Comparison of ENCODE assay signal across 30 cellular contexts in the genomic region with DNA sequence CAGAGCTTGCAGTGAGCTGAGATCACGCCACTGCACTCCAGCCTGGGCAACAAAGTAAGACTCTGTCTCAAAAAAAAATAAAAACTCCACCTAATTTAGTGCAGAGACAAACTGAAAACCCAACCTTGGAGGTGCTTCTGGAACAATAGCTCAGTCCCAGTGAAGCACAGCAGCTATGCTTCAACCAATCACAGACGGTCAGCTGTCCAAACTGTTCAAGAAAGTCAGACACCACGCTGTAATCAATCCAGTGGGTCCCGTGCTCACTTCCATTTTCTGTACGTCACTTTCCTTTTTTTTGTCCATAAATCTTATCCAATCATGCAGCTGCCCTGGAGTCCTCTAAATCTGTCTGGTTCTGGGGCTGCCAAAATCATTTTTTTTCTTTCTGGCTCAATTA.
"Had no signal": no experiment of that assay in that cellular context is flagged by ENCODE, and none has a peak within 500 bp of the region (broad histone marks: within the 10 kb centered on the region; RNA-seq: fewer than 3 reads in every experiment).

No MANE protein-coding gene starts in this region.

- H3K9ac ChIP-seq: KMS-11 had no signal

- H3K4me1 Mint-ChIP-seq: activated CD4-positive, alpha-beta T cell treated with anti-CD3 and anti-CD28 coated beads, Interleukin-2, amount 10 ng/mL, durations not matched to agents 7 days and 5 days; brain; T-cell had no signal

- H3K9me3 Mint-ChIP-seq: activated CD4-positive, alpha-beta memory T cell treated with anti-CD3 and anti-CD28 coated beads for 36 hours; activated CD4-positive, alpha-beta T cell treated with anti-CD3 and anti-CD28 coated beads, Interleukin-2, amount 10 ng/mL, durations not matched to agents 7 days and 5 days; activated naive CD4-positive, alpha-beta T cell treated with anti-CD3 and anti-CD28 coated beads for 36 hours; activated T-cell treated with anti-CD3 and anti-CD28 coated beads, Interleukin-2, amount 50 U/mL, for 4 hours; T-cell had no signal

- H3K4me3 ChIP-seq: cardiac muscle cell, SK-N-MC had no signal

- H3K27me3 Mint-ChIP-seq: activated CD4-positive, alpha-beta T cell treated with anti-CD3 and anti-CD28 coated beads, Interleukin-2, amount 10 ng/mL, durations not matched to agents 7 days and 5 days; activated naive CD8-positive, alpha-beta T cell; brain had no signal

- H3K4me2 ChIP-seq: KMS-11 had no signal

- H3K27ac ChIP-seq: cardiac muscle cell, KMS-11, SK-N-MC, VCaP had no signal

- DNase-seq: activated CD4-positive, alpha-beta memory T cell treated with anti-CD3 and anti-CD28 coated beads for 36 hours; activated CD4-positive, alpha-beta T cell treated with anti-CD3 and anti-CD28 coated beads, Interleukin-2, amount 10 ng/mL, durations not matched to agents 7 days and 5 days; activated CD4-positive, CD25-positive, alpha-beta regulatory T cell; activated CD8-positive, alpha-beta memory T cell treated with anti-CD3 and anti-CD28 coated beads for 24 hours; activated effector memory CD4-positive, alpha-beta T cell treated with anti-CD3 and anti-CD28 coated beads, Interleukin-2, amount 50 U/mL, for 16 hours; activated naive CD4-positive, alpha-beta T cell treated with anti-CD3 and anti-CD28 coated beads for 36 hours; activated T-cell treated with anti-CD3 and anti-CD28 coated beads, Interleukin-2, amount 50 U/mL, for 4 hours; amygdala; MM.1S; NCI-H1105 treated with DMSO at 0.1 percent for 48 hours; NCI-H146; NCI-H1930; NCI-H2107; NCI-H2171 treated with DMSO at 0.1 percent for 48 hours; NCI-H226; NCI-H510A; NCI-H526 treated with DMSO at 0.1 percent for 48 hours; NK-92 treated with Interleukin-12 subunit alpha and Interleukin-12 subunit beta, amount 100 ng/mL, for 24 hours; SHP77 treated with DMSO at 0.1 percent for 48 hours; T-cell; T-helper 2 cell; T1000 had no signal

- H3K4me3 Mint-ChIP-seq: activated CD4-positive, alpha-beta memory T cell treated with anti-CD3 and anti-CD28 coated beads for 36 hours; activated CD4-positive, alpha-beta T cell treated with anti-CD3 and anti-CD28 coated beads, Interleukin-2, amount 10 ng/mL, durations not matched to agents 7 days and 5 days; activated naive CD4-positive, alpha-beta T cell treated with anti-CD3 and anti-CD28 coated beads for 36 hours; activated naive CD8-positive, alpha-beta T cell; activated T-cell treated with anti-CD3 and anti-CD28 coated beads, Interleukin-2, amount 50 U/mL, for 4 hours; brain; T-cell had no signal

- H3K36me3 ChIP-seq: cardiac muscle cell had no signal

- H3K27me3 ChIP-seq: cardiac muscle cell had no signal

- FAIRE-seq: astrocyte, RCC 7860 had no signal

- ATAC-seq: activated T-cell treated with anti-CD3 and anti-CD28 coated beads, Interleukin-2, amount 50 U/mL, for 4 hours; T-cell had no signal

- H3K36me3 Mint-ChIP-seq: activated CD4-positive, alpha-beta memory T cell treated with anti-CD3 and anti-CD28 coated beads for 36 hours; activated naive CD8-positive, alpha-beta T cell; brain; T-cell had no signal

- H3K27ac Mint-ChIP-seq: activated CD4-positive, alpha-beta memory T cell treated with anti-CD3 and anti-CD28 coated beads for 36 hours; activated CD4-positive, alpha-beta T cell treated with anti-CD3 and anti-CD28 coated beads, Interleukin-2, amount 10 ng/mL, durations not matched to agents 7 days and 5 days; activated naive CD4-positive, alpha-beta T cell treated with anti-CD3 and anti-CD28 coated beads for 36 hours; activated naive CD8-positive, alpha-beta T cell; T-cell had no signal
